ENCODE assay signal across 13 cellular contexts in the genomic region with DNA sequence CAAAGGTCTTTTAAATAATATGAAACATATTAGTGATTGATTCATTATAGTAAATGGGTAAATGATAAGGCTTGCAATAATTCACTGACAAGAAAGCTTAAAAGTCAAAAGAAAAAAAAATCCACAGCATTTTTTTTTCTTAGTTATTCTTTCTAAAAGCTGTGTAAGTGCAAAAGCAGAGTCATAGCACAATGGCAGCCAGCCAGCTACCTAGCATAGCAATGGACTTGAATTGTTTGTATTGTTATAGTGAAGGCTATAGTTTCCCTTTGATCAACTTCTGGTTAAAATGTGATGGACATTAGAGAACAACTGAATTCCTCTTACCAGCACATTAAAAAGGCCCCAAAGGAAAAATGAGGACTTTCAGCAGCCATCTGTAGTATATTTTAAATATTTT.
DNase-seq lines count a peak whose midpoint lies in the region; ATAC-seq and TF ChIP-seq lines count a peak whose summit lies in the region.
"Had no signal": no experiment of that assay in that cellular context is flagged by ENCODE, and none has a peak within 500 bp of the region (broad histone marks: within the 10 kb centered on the region; RNA-seq: fewer than 3 reads in every experiment).

No MANE protein-coding gene starts in this region.

- H3K27ac ChIP-seq in naive thymus-derived CD4-positive, alpha-beta T cell (ENCODE audit: low read depth, low read length), result no peak overlapping the region
- H3K27ac ChIP-seq: foreskin keratinocyte, SJCRH30 had no signal

- intact Hi-C loops in naive thymus-derived CD4-positive, alpha-beta T cell (cut with micrococcal nuclease), result no loop called here

- H3K27me3 ChIP-seq in BJ (ENCODE audit: control insufficient read depth, insufficient read depth, low read length), result no peaks in the 10 kb centered on the region
- H3K27me3 ChIP-seq in naive thymus-derived CD4-positive, alpha-beta T cell (ENCODE audit: control insufficient read depth in 2 of 2, insufficient read depth in 2 of 2, low read length in 2 of 2), result no peaks in the 10 kb centered on the region
- H3K27me3 ChIP-seq: foreskin keratinocyte, SJCRH30 had no signal

- H3K4me3 ChIP-seq in BJ (ENCODE audit: low read depth, low read length) (no peak overlapping the region), epithelial cell of esophagus (ENCODE audit: low read length) (no peak overlapping the region)
- H3K4me3 ChIP-seq in naive thymus-derived CD4-positive, alpha-beta T cell (ENCODE audit: low read length), result no peak overlapping the region
- H3K4me3 ChIP-seq: SJCRH30 had no signal

- no peaks in the 10 kb centered on the region for H3K4me1 ChIP-seq in naive thymus-derived CD4-positive, alpha-beta T cell (ENCODE audit: control insufficient read depth in 2 of 2, insufficient read depth in 2 of 2, low read length in 2 of 2)
- H3K4me1 ChIP-seq: SJCRH30 had no signal

- CTCF ChIA-PET in BJ (lab: Yijun Ruan, JAX), result interaction anchor here (0.7 to 1.6 kb wide), 2 partner anchors 13 to 54 kb away, joined by 4 to 5 read pairs; no protein-coding TSS in a partner anchor
- CTCF ChIA-PET in naive thymus-derived CD4-positive, alpha-beta T cell (lab: Charles Lee), result no interaction called here

- no peak overlapping the region for H3K4me3 Mint-ChIP-seq in nephron
- no peak overlapping the region for H3K4me3 Mint-ChIP-seq in naive thymus-derived CD4-positive, alpha-beta T cell

- DNase-seq in BJ (ENCODE audit: low read depth) (peak; percentile 17), LHCN-M2 (ENCODE audit: low read depth) (peak; percentile 65), epithelial cell of esophagus (ENCODE audit: low read depth) (peak; percentile 64), NCI-H2171 treated with DMSO at 0.1 percent for 48 hours (lab: John Stamatoyannopoulos, UW) (no peak)
- no peak for DNase-seq in naive thymus-derived CD4-positive, alpha-beta T cell
- DNase-seq: activated naive CD4-positive, alpha-beta T cell treated with Interleukin-2 at 50 U/mL for 16 hours; NCI-H2029 treated with DMSO at 0.1 percent for 48 hours; SJCRH30; stimulated activated naive CD4-positive, alpha-beta T cell had no signal

- H3K27me3 Mint-ChIP-seq in nephron (ENCODE audit: low read depth), result no peaks in the 10 kb centered on the region
- no peaks in the 10 kb centered on the region for H3K27me3 Mint-ChIP-seq in naive thymus-derived CD4-positive, alpha-beta T cell

- ATAC-seq in naive thymus-derived CD4-positive, alpha-beta T cell, result no peak
- no peak for ATAC-seq in GM18519 (IDR thresholded peaks at IDR 0.05; ENCODE audit: low FRiP score, unreplicated experiment)
- no peak for ATAC-seq in GM18909 (IDR thresholded peaks at IDR 0.05; ENCODE audit: poor library complexity, unreplicated experiment)
- ATAC-seq: foreskin keratinocyte had no signal

- peak overlapping the region; percentile 61 to 65 (median 64) for H3K27ac Mint-ChIP-seq in nephron
- no peak overlapping the region for H3K27ac Mint-ChIP-seq in naive thymus-derived CD4-positive, alpha-beta T cell

- peaks cover 6% of the 10 kb centered on the region for H3K36me3 Mint-ChIP-seq in nephron (ENCODE audit: low read depth)
- H3K36me3 Mint-ChIP-seq in naive thymus-derived CD4-positive, alpha-beta T cell, result no peaks in the 10 kb centered on the region

- 0 out of 2 replicates have a peak, but pooled peaks cover 2% of the 10 kb centered on the region for H3K36me3 ChIP-seq in BJ (ENCODE audit: control insufficient read depth, insufficient read depth, low read length)
- no peaks in the 10 kb centered on the region for H3K36me3 ChIP-seq in naive thymus-derived CD4-positive, alpha-beta T cell (ENCODE audit: control insufficient read depth in 2 of 3, insufficient read depth in 3 of 3, low read length in 3 of 3)
- H3K36me3 ChIP-seq: SJCRH30 had no signal

- peaks cover 10% of the 10 kb centered on the region for H3K4me1 Mint-ChIP-seq in nephron
- H3K4me1 Mint-ChIP-seq in naive thymus-derived CD4-positive, alpha-beta T cell, result no peaks in the 10 kb centered on the region

- POLR2A ChIA-PET in BJ (lab: Charles Lee), result no interaction called here
- POLR2A ChIA-PET in naive thymus-derived CD4-positive, alpha-beta T cell (lab: Charles Lee), result no interaction called here

- no peaks in the 10 kb centered on the region for H3K9me3 Mint-ChIP-seq in nephron
- peaks cover 0 to 15% (median 0%) of the 10 kb centered on the region in 11 donors for H3K9me3 Mint-ChIP-seq in naive thymus-derived CD4-positive, alpha-beta T cell

- no peak for TF ChIP-seq CTCF in BJ (IDR thresholded peaks at IDR 0.05; ENCODE audit: insufficient read depth, low read depth, low read length)
- no peak for TF ChIP-seq CTCF in epithelial cell of esophagus (IDR thresholded peaks at IDR 0.05; ENCODE audit: insufficient read depth, low read depth, low read length, missing control alignments)
- no peak for TF ChIP-seq CTCF in nephron (IDR thresholded peaks at IDR 0.05; ENCODE audit: unreplicated experiment in 3 of 3)

- H3K9me3 ChIP-seq in naive thymus-derived CD4-positive, alpha-beta T cell (ENCODE audit: control insufficient read depth in 2 of 3, low read length in 3 of 3), result no peaks in the 10 kb centered on the region
- H3K9me3 ChIP-seq: SJCRH30 had no signal

Comparison
In these comparisons a context has a peak if more than half of its experiments do, and no peak if none do; other contexts are left out.
1. DNase-seq: peak in BJ (single experiment), LHCN-M2 (single experiment) and epithelial cell of esophagus (single experiment); none in naive thymus-derived CD4-positive, alpha-beta T cell (0 of 9) and NCI-H2171 treated with DMSO at 0.1 percent for 48 hours (single experiment).
2. H3K27ac Mint-ChIP-seq: peak in nephron (3 of 3); none in naive thymus-derived CD4-positive, alpha-beta T cell (0 of 9).